ENCODE assay signal across 8 cellular contexts in genomic region chr17:77436481-77436880, GRCh38.
DNase-seq lines count a peak whose midpoint lies in the region; ATAC-seq and TF ChIP-seq lines count a peak whose summit lies in the region.

No MANE protein-coding gene starts in this region.

- no peaks in the 10 kb centered on the region for H3K27me3 Mint-ChIP-seq in activated naive CD8-positive, alpha-beta T cell treated with anti-CD3 and anti-CD28 coated beads, Interleukin-2, amount 10 ng/mL, durations not matched to agents 7 days and 5 days
- H3K27me3 Mint-ChIP-seq in type B pancreatic cell: no peaks in the 10 kb centered on the region
- H3K27me3 Mint-ChIP-seq in progenitor cell of endocrine pancreas: no peaks in the 10 kb centered on the region

- no peak overlapping the region for H2BK120ac ChIP-seq in mesendoderm (ENCODE audit: low read depth, low read length)

- no peak for ATAC-seq in Right ventricle myocardium superior (ENCODE audit: poor library complexity)
- no peak for ATAC-seq in activated naive CD8-positive, alpha-beta T cell treated with anti-CD3 and anti-CD28 coated beads, Interleukin-2, amount 10 ng/mL, durations not matched to agents 7 days and 5 days (ENCODE audit: low read depth)

- WGBS in mesendoderm (ENCODE audit: extremely low coverage, insufficient coverage, low lambda C conversion rate): no CpG with 5 or more reads among the region's 11 CpGs

- no peak overlapping the region for H4K8ac ChIP-seq in mesendoderm (ENCODE audit: low read depth, low read length)

- peak overlapping the region; percentile 93 for H3K4me3 Mint-ChIP-seq in activated naive CD8-positive, alpha-beta T cell treated with anti-CD3 and anti-CD28 coated beads, Interleukin-2, amount 10 ng/mL, durations not matched to agents 7 days and 5 days
- H3K4me3 Mint-ChIP-seq in type B pancreatic cell (peak overlapping the region; percentile 83), progenitor cell of endocrine pancreas (ENCODE audit: low read depth) (no peak overlapping the region)

- peaks cover 71% of the 10 kb centered on the region for H3K4me1 Mint-ChIP-seq in activated naive CD8-positive, alpha-beta T cell treated with anti-CD3 and anti-CD28 coated beads, Interleukin-2, amount 10 ng/mL, durations not matched to agents 7 days and 5 days
- H3K4me1 Mint-ChIP-seq in type B pancreatic cell (ENCODE audit: unreplicated experiment): peaks cover 61% of the 10 kb centered on the region
- peaks cover 12% of the 10 kb centered on the region for H3K4me1 Mint-ChIP-seq in progenitor cell of endocrine pancreas (ENCODE audit: low read depth)

- no peak overlapping the region for H3K23ac ChIP-seq in mesendoderm (ENCODE audit: low read length)

- intact Hi-C loops in left ventricle myocardium inferior (cut with micrococcal nuclease) (no loop called here), Right ventricle myocardium superior (cut with DNase I) (no loop called here), posterior cingulate gyrus (cut with DNase I) (no loop called here)

- POLR2A ChIA-PET in activated naive CD8-positive, alpha-beta T cell treated with anti-CD3 and anti-CD28 coated beads, Interleukin-2, amount 10 ng/mL, durations not matched to agents 7 days and 5 days (lab: Charles Lee): interaction anchor here (0.9 to 14.3 kb wide), 12 partner anchors 8 to 62 kb away, joined by 3 to 241 read pairs (median 5); no protein-coding TSS in a partner anchor

- H2BK5ac ChIP-seq in mesendoderm (ENCODE audit: low read length): peak overlapping the region; percentile 25

- H3K9me3 ChIP-seq in left ventricle myocardium inferior (replicated peaks): no peaks in the 10 kb centered on the region

- H2AK5ac ChIP-seq in mesendoderm (ENCODE audit: low read length): no peak overlapping the region

- peak overlapping the region; percentile 41 for H3K9ac ChIP-seq in mesendoderm (ENCODE audit: low read length)

- peak overlapping the region; percentile 52 for H3K18ac ChIP-seq in mesendoderm (ENCODE audit: low read length)

- no peak overlapping the region for H3K4me2 ChIP-seq in mesendoderm (ENCODE audit: low read length)

- no peak overlapping the region for H2BK15ac ChIP-seq in mesendoderm (replicated peaks; ENCODE audit: low read depth)

- TF ChIP-seq CTCF in left ventricle myocardium inferior (IDR thresholded peaks at IDR 0.05; ENCODE audit: borderline replicate concordance) (no peak), type B pancreatic cell (conservative IDR thresholded peaks at IDR 0.05) (no peak), progenitor cell of endocrine pancreas (IDR thresholded peaks at IDR 0.05; ENCODE audit: unreplicated experiment) (no peak)

- H3K36me3 ChIP-seq in left ventricle myocardium inferior: no peaks in the 10 kb centered on the region
- H3K36me3 ChIP-seq in mesendoderm (ENCODE audit: control insufficient read depth, insufficient read depth, low read length): no peaks in the 10 kb centered on the region

- H3K27ac ChIP-seq in left ventricle myocardium inferior (replicated peaks): peak overlapping the region; percentile 76
- H3K27ac ChIP-seq in mesendoderm (ENCODE audit: low read depth, low read length): no peak overlapping the region

- H3K36me3 Mint-ChIP-seq in activated naive CD8-positive, alpha-beta T cell treated with anti-CD3 and anti-CD28 coated beads, Interleukin-2, amount 10 ng/mL, durations not matched to agents 7 days and 5 days: peaks cover 23% of the 10 kb centered on the region
- H3K36me3 Mint-ChIP-seq in type B pancreatic cell: no peaks in the 10 kb centered on the region
- H3K36me3 Mint-ChIP-seq in progenitor cell of endocrine pancreas (ENCODE audit: insufficient read depth): no peaks in the 10 kb centered on the region

- DNase-seq in left ventricle myocardium inferior (no peak), Right ventricle myocardium superior (no peak), mesendoderm (no peak), type B pancreatic cell (ENCODE audit: extremely low spot score, unreplicated experiment) (no peak), progenitor cell of endocrine pancreas (ENCODE audit: low spot score, unreplicated experiment) (no peak), posterior cingulate gyrus (no peak), dedifferentiated amniotic fluid mesenchymal stem cell (ENCODE audit: extremely low spot score) (no peak)
- peak; percentile 48 for DNase-seq in activated naive CD8-positive, alpha-beta T cell treated with anti-CD3 and anti-CD28 coated beads, Interleukin-2, amount 10 ng/mL, durations not matched to agents 7 days and 5 days

- peaks cover 52% of the 10 kb centered on the region for H3K79me1 ChIP-seq in mesendoderm (ENCODE audit: low read length)

- no peak overlapping the region for H4K5ac ChIP-seq in mesendoderm (ENCODE audit: low read length)

- H3K4ac ChIP-seq in mesendoderm (ENCODE audit: low read depth, low read length): peak overlapping the region; percentile 48

- H3K56ac ChIP-seq in mesendoderm (ENCODE audit: low read length): peak overlapping the region; percentile 51

- no peaks in the 10 kb centered on the region for H3K27me3 ChIP-seq in left ventricle myocardium inferior (ENCODE audit: low read depth)
- H3K27me3 ChIP-seq in mesendoderm (ENCODE audit: insufficient read depth, low read length, poor library complexity): no peaks in the 10 kb centered on the region

- no peaks in the 10 kb centered on the region for H3K9me3 Mint-ChIP-seq in activated naive CD8-positive, alpha-beta T cell treated with anti-CD3 and anti-CD28 coated beads, Interleukin-2, amount 10 ng/mL, durations not matched to agents 7 days and 5 days
- H3K9me3 Mint-ChIP-seq in type B pancreatic cell (no peaks in the 10 kb centered on the region), progenitor cell of endocrine pancreas (ENCODE audit: low read depth) (no peaks in the 10 kb centered on the region)

- H3K27ac Mint-ChIP-seq in activated naive CD8-positive, alpha-beta T cell treated with anti-CD3 and anti-CD28 coated beads, Interleukin-2, amount 10 ng/mL, durations not matched to agents 7 days and 5 days: peak overlapping the region; percentile 93
- H3K27ac Mint-ChIP-seq in type B pancreatic cell (peak overlapping the region; percentile 64), progenitor cell of endocrine pancreas (no peak overlapping the region)

- H3K4me1 ChIP-seq in left ventricle myocardium inferior: peaks cover 98% of the 10 kb centered on the region
- peaks cover 23% of the 10 kb centered on the region for H3K4me1 ChIP-seq in mesendoderm (ENCODE audit: control insufficient read depth, low read depth, low read length)

- peaks cover 40% of the 10 kb centered on the region for H3K79me2 ChIP-seq in mesendoderm (ENCODE audit: control insufficient read depth, insufficient read depth, low read length)

- H3K4me3 ChIP-seq in left ventricle myocardium inferior: peak overlapping the region; percentile 56
- H3K4me3 ChIP-seq in mesendoderm (ENCODE audit: low read length): no peak overlapping the region
